In the genomic region with DNA sequence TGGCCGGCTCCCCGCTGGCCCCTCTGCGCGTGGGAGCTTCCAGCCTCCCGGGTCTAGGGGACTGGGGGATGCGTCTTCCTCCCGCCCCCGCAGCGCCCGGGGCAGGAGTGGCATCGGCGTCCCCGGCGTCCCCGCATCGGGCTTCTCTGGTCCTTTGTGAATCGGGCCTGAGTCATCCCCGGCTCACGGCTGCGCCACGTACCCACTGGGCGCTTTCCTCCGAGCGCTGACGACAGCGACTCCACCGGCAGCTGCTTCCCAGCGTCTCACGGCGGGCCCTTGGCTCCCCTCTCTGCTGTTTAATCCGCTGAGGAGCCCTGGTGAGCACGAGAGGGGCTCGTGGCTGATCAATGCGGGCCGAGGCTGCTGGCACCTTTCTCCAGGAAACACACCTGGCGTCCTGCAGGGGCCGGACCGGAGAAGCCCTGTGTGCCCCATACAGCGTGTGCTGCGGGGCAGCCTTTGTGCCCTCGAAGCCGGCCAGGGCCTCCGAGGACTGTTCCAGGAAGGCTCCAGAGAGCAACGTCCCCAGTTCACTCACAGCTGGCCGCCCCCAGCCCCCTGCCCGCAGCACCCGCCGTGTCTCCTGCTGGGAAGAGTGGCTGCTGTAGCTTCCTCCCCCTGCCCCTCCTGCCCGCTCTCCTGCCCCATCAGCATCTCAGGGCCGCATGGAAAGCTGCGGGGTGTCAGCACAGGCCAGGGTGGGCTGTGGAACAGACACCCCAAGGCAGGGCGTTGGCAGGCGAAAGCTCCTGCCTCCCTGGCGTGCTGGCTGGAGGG, we compare ENCODE assay signal across 8 cellular contexts.
A peak's percentile ranks its signal among the peaks of the same experiment; 100 is the strongest.
DNase-seq lines count a peak whose midpoint lies in the region; ATAC-seq and FAIRE-seq lines count a peak whose summit lies in the region.

No MANE protein-coding gene starts in this region.

- in situ Hi-C loops in G401 (cut with HindIII; ENCODE audit: low sequenced_read_pairs): no loop called here

- DNase-seq in G401 (ENCODE audit: low spot score) (peak; percentile 47), NCI-H146 treated with DMSO at 0.1 percent for 48 hours (lab: John Stamatoyannopoulos, UW; ENCODE audit: unreplicated experiment) (peak; percentile 57), left ventricle myocardium superior (peak; percentile 66), posterior vena cava (ENCODE audit: low spot score) (peak; percentile 94), urothelium cell line (ENCODE audit: low spot score) (peak; percentile 48)

- ATAC-seq in left ventricle myocardium superior: peak; percentile 70
- ATAC-seq in HG03342 (IDR thresholded peaks at IDR 0.05; ENCODE audit: unreplicated experiment): no peak
- no peak for ATAC-seq in HG03571 (IDR thresholded peaks at IDR 0.05; ENCODE audit: unreplicated experiment)

- H3K4me3 Mint-ChIP-seq in activated naive CD4-positive, alpha-beta T cell treated with anti-CD3 and anti-CD28 coated beads, Interleukin-2, amount 50 U/mL, for 24 hours: peak overlapping the region; percentile 42

- no peak for FAIRE-seq in urothelium cell line (lab: Jason Lieb, UNC)

- no peak overlapping the region for H3K27ac Mint-ChIP-seq in activated naive CD4-positive, alpha-beta T cell treated with anti-CD3 and anti-CD28 coated beads, Interleukin-2, amount 50 U/mL, for 24 hours

- no peaks in the 10 kb centered on the region for H3K9me3 Mint-ChIP-seq in activated naive CD4-positive, alpha-beta T cell treated with anti-CD3 and anti-CD28 coated beads, Interleukin-2, amount 50 U/mL, for 24 hours

- intact Hi-C loops in left ventricle myocardium superior (cut with micrococcal nuclease) (loop anchor here (5.0 kb wide), 1 partner anchor 273 kb away; no protein-coding TSS in a partner anchor), posterior vena cava (cut with DNase I) (loop anchor here in 1 of 2 donors (10.0 kb wide), 3 partner anchors 120 to 350 kb away; no protein-coding TSS in a partner anchor)

- H3K27me3 Mint-ChIP-seq in activated naive CD4-positive, alpha-beta T cell treated with anti-CD3 and anti-CD28 coated beads, Interleukin-2, amount 50 U/mL, for 24 hours: peaks cover 19% of the 10 kb centered on the region

- H3K36me3 Mint-ChIP-seq in activated naive CD4-positive, alpha-beta T cell treated with anti-CD3 and anti-CD28 coated beads, Interleukin-2, amount 50 U/mL, for 24 hours: no peaks in the 10 kb centered on the region

- H3K4me1 Mint-ChIP-seq in activated naive CD4-positive, alpha-beta T cell treated with anti-CD3 and anti-CD28 coated beads, Interleukin-2, amount 50 U/mL, for 24 hours: no peaks in the 10 kb centered on the region
